Comparison of ENCODE assay signal across 1 cellular context in genomic region chr9:137141976-137142936, GRCh38.
TF ChIP-seq lines count a peak whose summit lies in the region.

No MANE protein-coding gene starts in this region.

TF ChIP-seq in GM12878, 131 proteins besides CTCF, POLR2A, EP300 and RAD21:
- peak; percentile 56 for TF ChIP-seq BCL3 (IDR thresholded peaks at IDR 0.05; ENCODE audit: borderline replicate concordance, insufficient read depth, low read depth, low read length, poor library complexity, severe bottlenecking)
- TF ChIP-seq TAF1 (IDR thresholded peaks at IDR 0.05; ENCODE audit: borderline replicate concordance, low read depth, low read length), result no peak
